Comparison of ENCODE assay signal across 1 cellular context in genomic region chr17:58412910-58413630, GRCh38.
TF ChIP-seq lines count a peak whose summit lies in the region.

No MANE protein-coding gene starts in this region.

TF ChIP-seq in HepG2, 621 proteins besides CTCF, POLR2A, EP300 and RAD21 (continued from another document):
- TF ChIP-seq NCOR1 (IDR thresholded peaks at IDR 0.05; ENCODE audit: borderline replicate concordance, low read length) (no peak), ASH2L (IDR thresholded peaks at IDR 0.05; ENCODE audit: insufficient read length, low read depth, low read length) (peak; percentile 37), ZBTB2 (CRISPR knock-in tag; IDR thresholded peaks at IDR 0.05; ENCODE audit: low read depth) (no peak), HDAC2 (CRISPR knock-in tag; IDR thresholded peaks at IDR 0.05) (peak; percentile 82; the same call in 1 of the 2 replicates), THAP9 (CRISPR knock-in tag; IDR thresholded peaks at IDR 0.05; ENCODE audit: borderline replicate concordance) (no peak), ZBTB38 (CRISPR knock-in tag; IDR thresholded peaks at IDR 0.05) (no peak), ISX (CRISPR knock-in tag; conservative IDR thresholded peaks at IDR 0.05) (no peak), GATAD1 (CRISPR knock-in tag; IDR thresholded peaks at IDR 0.05) (0 out of 2 replicates have a peak, but pooled peaks have one; percentile 27), SP2 (CRISPR knock-in tag; IDR thresholded peaks at IDR 0.05) (no peak), ZFX (CRISPR knock-in tag; IDR thresholded peaks at IDR 0.05; ENCODE audit: low read depth) (no peak), HNF1A (IDR thresholded peaks at IDR 0.05; ENCODE audit: low read depth) (peak; percentile 49), HNF1A (CRISPR knock-in tag; IDR thresholded peaks at IDR 0.05; ENCODE audit: borderline replicate concordance) (peak; percentile 57; the same call in 1 of the 2 replicates), ZBTB26 (CRISPR knock-in tag; IDR thresholded peaks at IDR 0.05; ENCODE audit: borderline replicate concordance) (peak; percentile 93), MBD4 (IDR thresholded peaks at IDR 0.05; ENCODE audit: borderline replicate concordance, low read length) (peak; percentile 80; the same call in 1 of the 2 replicates), ZNF557 (CRISPR knock-in tag; IDR thresholded peaks at IDR 0.05) (no peak), PATZ1 (CRISPR knock-in tag; IDR thresholded peaks at IDR 0.05) (peak; percentile 63), CAMTA2 (CRISPR knock-in tag; IDR thresholded peaks at IDR 0.05; ENCODE audit: borderline replicate concordance) (no peak)
